ENCODE assay signal across 1 cellular context in the genomic region with DNA sequence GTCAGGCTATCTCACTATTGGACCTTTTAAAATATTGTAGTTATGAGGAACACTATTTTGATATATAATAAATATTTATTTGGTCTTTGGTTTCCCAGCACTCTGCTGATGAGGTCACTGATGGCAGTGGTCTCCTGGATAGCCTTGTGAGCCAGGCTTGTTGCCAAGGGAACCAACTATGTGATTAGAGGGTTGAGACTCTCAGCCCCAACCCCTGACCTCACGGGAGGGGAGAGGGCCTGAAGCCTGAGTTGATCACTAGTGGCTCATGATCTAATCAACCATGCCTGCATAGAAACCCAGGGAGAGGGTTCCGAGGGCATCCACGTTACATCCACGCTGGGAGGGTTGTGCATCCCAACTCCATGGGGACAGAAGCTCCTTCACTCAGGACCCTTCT.
TF ChIP-seq lines count a peak whose summit lies in the region.

No MANE protein-coding gene starts in this region.

TF ChIP-seq in WTC11, 78 proteins besides CTCF, POLR2A, EP300 and RAD21 (continued from another document):
- TF ChIP-seq, protein P1, sequence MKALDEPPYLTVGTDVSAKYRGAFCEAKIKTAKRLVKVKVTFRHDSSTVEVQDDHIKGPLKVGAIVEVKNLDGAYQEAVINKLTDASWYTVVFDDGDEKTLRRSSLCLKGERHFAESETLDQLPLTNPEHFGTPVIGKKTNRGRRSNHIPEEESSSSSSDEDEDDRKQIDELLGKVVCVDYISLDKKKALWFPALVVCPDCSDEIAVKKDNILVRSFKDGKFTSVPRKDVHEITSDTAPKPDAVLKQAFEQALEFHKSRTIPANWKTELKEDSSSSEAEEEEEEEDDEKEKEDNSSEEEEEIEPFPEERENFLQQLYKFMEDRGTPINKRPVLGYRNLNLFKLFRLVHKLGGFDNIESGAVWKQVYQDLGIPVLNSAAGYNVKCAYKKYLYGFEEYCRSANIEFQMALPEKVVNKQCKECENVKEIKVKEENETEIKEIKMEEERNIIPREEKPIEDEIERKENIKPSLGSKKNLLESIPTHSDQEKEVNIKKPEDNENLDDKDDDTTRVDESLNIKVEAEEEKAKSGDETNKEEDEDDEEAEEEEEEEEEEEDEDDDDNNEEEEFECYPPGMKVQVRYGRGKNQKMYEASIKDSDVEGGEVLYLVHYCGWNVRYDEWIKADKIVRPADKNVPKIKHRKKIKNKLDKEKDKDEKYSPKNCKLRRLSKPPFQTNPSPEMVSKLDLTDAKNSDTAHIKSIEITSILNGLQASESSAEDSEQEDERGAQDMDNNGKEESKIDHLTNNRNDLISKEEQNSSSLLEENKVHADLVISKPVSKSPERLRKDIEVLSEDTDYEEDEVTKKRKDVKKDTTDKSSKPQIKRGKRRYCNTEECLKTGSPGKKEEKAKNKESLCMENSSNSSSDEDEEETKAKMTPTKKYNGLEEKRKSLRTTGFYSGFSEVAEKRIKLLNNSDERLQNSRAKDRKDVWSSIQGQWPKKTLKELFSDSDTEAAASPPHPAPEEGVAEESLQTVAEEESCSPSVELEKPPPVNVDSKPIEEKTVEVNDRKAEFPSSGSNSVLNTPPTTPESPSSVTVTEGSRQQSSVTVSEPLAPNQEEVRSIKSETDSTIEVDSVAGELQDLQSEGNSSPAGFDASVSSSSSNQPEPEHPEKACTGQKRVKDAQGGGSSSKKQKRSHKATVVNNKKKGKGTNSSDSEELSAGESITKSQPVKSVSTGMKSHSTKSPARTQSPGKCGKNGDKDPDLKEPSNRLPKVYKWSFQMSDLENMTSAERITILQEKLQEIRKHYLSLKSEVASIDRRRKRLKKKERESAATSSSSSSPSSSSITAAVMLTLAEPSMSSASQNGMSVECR (CRISPR knock-in tag; IDR thresholded peaks at IDR 0.05; ENCODE audit: borderline replicate concordance), result no peak
